15 cellular contexts compared by ENCODE assay signal in genomic region chr1:179038528-179039281, GRCh38. TPM values are rescaled to one million over a fixed set of nuclear protein-coding genes. Genes with fewer than 3 reads are reported as not detected.
DNase-seq lines count a peak whose midpoint lies in the region; ATAC-seq and TF ChIP-seq lines count a peak whose summit lies in the region.
"Had no signal": no experiment of that assay in that cellular context is flagged by ENCODE, and none has a peak within 500 bp of the region (broad histone marks: within the 10 kb centered on the region; RNA-seq: fewer than 3 reads in every experiment).

No MANE protein-coding gene starts in this region.

- H3K4me3 ChIP-seq in trophoblast cell (ENCODE audit: low read depth, low read length) = no peak overlapping the region
- H3K4me3 ChIP-seq: adrenal gland, heart right ventricle had no signal

- H3K9me3 ChIP-seq in trophoblast cell (ENCODE audit: insufficient read depth, low read depth, low read length) = no peaks in the 10 kb centered on the region
- H3K9me3 ChIP-seq: adrenal gland, heart right ventricle had no signal

- H3K4me2 ChIP-seq in trophoblast cell (ENCODE audit: low read length) = no peak overlapping the region

- H2BK12ac ChIP-seq in trophoblast cell (ENCODE audit: low read length) = no peak overlapping the region

- no peak overlapping the region for H3K4ac ChIP-seq in trophoblast cell (ENCODE audit: low read depth, low read length)

- no peak overlapping the region for H2AFZ ChIP-seq in trophoblast cell (ENCODE audit: insufficient read depth, low read length, poor library complexity)
- H2AFZ ChIP-seq: parathyroid adenoma had no signal

- no peaks in the 10 kb centered on the region for H3K27me3 ChIP-seq in trophoblast cell (ENCODE audit: insufficient read depth, low read length)
- H3K27me3 ChIP-seq: adrenal gland, heart right ventricle had no signal

- H3K9me3 Mint-ChIP-seq in activated naive CD4-positive, alpha-beta T cell treated with anti-CD3 and anti-CD28 coated beads, Interleukin-2, amount 10 ng/mL, durations not matched to agents 7 days and 5 days = no peaks in the 10 kb centered on the region
- H3K9me3 Mint-ChIP-seq in activated naive CD4-positive, alpha-beta T cell treated with anti-CD3 and anti-CD28 coated beads, Interleukin-2, amount 50 U/mL, for 72 hours = no peaks in the 10 kb centered on the region
- peaks cover 0 to 24% (median 18%) of the 10 kb centered on the region in 5 experiments for H3K9me3 Mint-ChIP-seq in brain

- H3K79me2 ChIP-seq in trophoblast cell (ENCODE audit: control insufficient read depth, insufficient read depth, low read length, poor library complexity) = no peaks in the 10 kb centered on the region

- no peak overlapping the region for H2AK5ac ChIP-seq in trophoblast cell (ENCODE audit: low read length)

- peak overlapping the region; percentile 73 for H3K27ac ChIP-seq in trophoblast cell (ENCODE audit: low read depth, low read length)
- H3K27ac ChIP-seq: heart right ventricle, parathyroid adenoma had no signal

- H2BK5ac ChIP-seq in trophoblast cell (ENCODE audit: low read depth, low read length, poor library complexity) = no peak overlapping the region

- no peak overlapping the region for H3K18ac ChIP-seq in trophoblast cell (ENCODE audit: low read length)

- H3K36me3 Mint-ChIP-seq in activated naive CD4-positive, alpha-beta T cell treated with anti-CD3 and anti-CD28 coated beads, Interleukin-2, amount 10 ng/mL, durations not matched to agents 7 days and 5 days = peaks cover 7% of the 10 kb centered on the region
- peaks cover 0 to 10% of the 10 kb centered on the region in 2 donors for H3K36me3 Mint-ChIP-seq in activated naive CD4-positive, alpha-beta T cell treated with anti-CD3 and anti-CD28 coated beads, Interleukin-2, amount 50 U/mL, for 72 hours
- peaks cover 55% of the 10 kb centered on the region for H3K36me3 Mint-ChIP-seq in brain

- peaks cover 53% of the 10 kb centered on the region for H3K4me1 Mint-ChIP-seq in activated naive CD4-positive, alpha-beta T cell treated with anti-CD3 and anti-CD28 coated beads, Interleukin-2, amount 10 ng/mL, durations not matched to agents 7 days and 5 days
- H3K4me1 Mint-ChIP-seq in brain = peaks cover 30% of the 10 kb centered on the region

- no peak overlapping the region for H3K4me3 Mint-ChIP-seq in activated naive CD4-positive, alpha-beta T cell treated with anti-CD3 and anti-CD28 coated beads, Interleukin-2, amount 10 ng/mL, durations not matched to agents 7 days and 5 days
- H3K4me3 Mint-ChIP-seq in brain = peak overlapping the region in 1 of 5 experiments; percentile 25
- H3K4me3 Mint-ChIP-seq: CD14-positive monocyte had no signal

- no peak for TF ChIP-seq CTCF in brain (conservative IDR thresholded peaks at IDR 0.05)

- H2BK120ac ChIP-seq in trophoblast cell (ENCODE audit: insufficient read depth, low read length, poor library complexity) = no peak overlapping the region

- DNase-seq in activated naive CD4-positive, alpha-beta T cell treated with anti-CD3 and anti-CD28 coated beads, Interleukin-2, amount 10 ng/mL, durations not matched to agents 7 days and 5 days = no peak
- DNase-seq in activated naive CD4-positive, alpha-beta T cell treated with anti-CD3 and anti-CD28 coated beads, Interleukin-2, amount 50 U/mL, for 72 hours (ENCODE audit: low spot score in 2 of 2) = no peak
- DNase-seq in NCI-H2171 treated with DMSO at 0.1 percent for 48 hours (lab: John Stamatoyannopoulos, UW) (peak; percentile 61), trophoblast cell (peak in 1 of 2 donors; percentile 50), NAMALWA (ENCODE audit: low spot score) (no peak), CD1c-positive myeloid dendritic cell (ENCODE audit: extremely low spot score) (no peak), GM19240 (ENCODE audit: insufficient read length, low spot score) (no peak)
- DNase-seq: adrenal gland; effector CD4-positive, alpha-beta T cell; heart right ventricle; MV-4-11; NCI-H526 treated with DMSO at 0.1 percent for 48 hours had no signal

- WGBS in trophoblast cell (ENCODE audit: extremely low coverage, insufficient coverage, insufficient read length) = no CpG with 5 or more reads among the region's 1 CpG

- H3K23ac ChIP-seq in trophoblast cell (ENCODE audit: low read length) = no peak overlapping the region

- no peak overlapping the region for H4K12ac ChIP-seq in trophoblast cell (ENCODE audit: low read depth, low read length)

- no peaks in the 10 kb centered on the region for H3K27me3 Mint-ChIP-seq in activated naive CD4-positive, alpha-beta T cell treated with anti-CD3 and anti-CD28 coated beads, Interleukin-2, amount 10 ng/mL, durations not matched to agents 7 days and 5 days
- H3K27me3 Mint-ChIP-seq in brain = no peaks in the 10 kb centered on the region

- peaks cover 3 to 7% of the 10 kb centered on the region in 2 experiments for H3K4me1 ChIP-seq in trophoblast cell (ENCODE audit: control insufficient read depth in 1 of 2, insufficient read depth in 2 of 2, low read length in 2 of 2)
- H3K4me1 ChIP-seq: parathyroid adenoma had no signal

- no peak overlapping the region for H3K9ac ChIP-seq in trophoblast cell (ENCODE audit: low read length)
- H3K9ac ChIP-seq: parathyroid adenoma had no signal

- H3K27ac Mint-ChIP-seq in activated naive CD4-positive, alpha-beta T cell treated with anti-CD3 and anti-CD28 coated beads, Interleukin-2, amount 10 ng/mL, durations not matched to agents 7 days and 5 days = peak overlapping the region; percentile 85
- H3K27ac Mint-ChIP-seq in activated naive CD4-positive, alpha-beta T cell treated with anti-CD3 and anti-CD28 coated beads, Interleukin-2, amount 50 U/mL, for 72 hours = no peak overlapping the region
- H3K27ac Mint-ChIP-seq in brain = peak overlapping the region in 4 of 5 experiments; percentile 26 to 88 (median 66)

- no peak overlapping the region for H3K14ac ChIP-seq in trophoblast cell (ENCODE audit: low read length)

- H4K91ac ChIP-seq in trophoblast cell (ENCODE audit: low read depth, low read length) = no peak overlapping the region

- no peak for ATAC-seq in activated naive CD4-positive, alpha-beta T cell treated with anti-CD3 and anti-CD28 coated beads, Interleukin-2, amount 50 U/mL, for 72 hours
- ATAC-seq: heart right ventricle had no signal

- no peak overlapping the region for H4K8ac ChIP-seq in trophoblast cell (ENCODE audit: low read depth, low read length)

- CTCF ChIA-PET in activated naive CD4-positive, alpha-beta T cell treated with anti-CD3 and anti-CD28 coated beads, Interleukin-2, amount 10 ng/mL, durations not matched to agents 7 days and 5 days (lab: Charles Lee) = interaction anchor here (0.6 to 1.7 kb wide), 4 partner anchors 9 to 34 kb away, joined by 4 to 5 read pairs (median 4); no protein-coding TSS in a partner anchor

- H3K36me3 ChIP-seq in trophoblast cell (ENCODE audit: control insufficient read depth in 1 of 2, insufficient read depth in 2 of 2, low read length in 2 of 2) = peaks cover 0 to 2% of the 10 kb centered on the region in 2 experiments
- H3K36me3 ChIP-seq: adrenal gland had no signal

- peaks cover 2% of the 10 kb centered on the region for H3K79me1 ChIP-seq in trophoblast cell (ENCODE audit: low read length)

RNA-seq across cellular contexts. Expression of gene FAM20B, which starts 13.0 kb away (rescaled TPM):
- 10 to 100 TPM; 27.7 to 38.8 TPM for total RNA-seq in activated naive CD4-positive, alpha-beta T cell treated with anti-CD3 and anti-CD28 coated beads, Interleukin-2, amount 50 U/mL, for 72 hours
- polyA plus RNA-seq in brain (ENCODE audit: insufficient read depth, low read depth, low replicate concordance) = 21.2 TPM
- 17.6 and 17.9 TPM in 2 replicates for polyA plus RNA-seq in trophoblast cell (2013)

RNA-seq across cellular contexts. Expression of gene TOR3A, which starts 43.2 kb away (rescaled TPM):
- total RNA-seq in activated naive CD4-positive, alpha-beta T cell treated with anti-CD3 and anti-CD28 coated beads, Interleukin-2, amount 50 U/mL, for 72 hours = 10 to 100 TPM; 29.2 to 46.4 TPM
- polyA plus RNA-seq in brain (ENCODE audit: insufficient read depth, low read depth, low replicate concordance) = 23.4 TPM
- 7.3 and 7.9 TPM in 2 replicates for polyA plus RNA-seq in trophoblast cell (2013)

Comparison
In these comparisons a context has a peak if more than half of its experiments do, and no peak if none do; other contexts are left out.
1. H3K27ac Mint-ChIP-seq: peak in activated naive CD4-positive, alpha-beta T cell treated with anti-CD3 and anti-CD28 coated beads, Interleukin-2, amount 10 ng/mL, durations not matched to agents 7 days and 5 days (single experiment) and brain (4 of 5); none in activated naive CD4-positive, alpha-beta T cell treated with anti-CD3 and anti-CD28 coated beads, Interleukin-2, amount 50 U/mL, for 72 hours (0 of 2).